Comparison of ENCODE assay signal across 28 cellular contexts in genomic region chr17:29731589-29731929, GRCh38.
DNase-seq lines count a peak whose midpoint lies in the region; ATAC-seq and TF ChIP-seq lines count a peak whose summit lies in the region.
"Had no signal": no experiment of that assay in that cellular context is flagged by ENCODE, and none has a peak within 500 bp of the region (broad histone marks: within the 10 kb centered on the region; RNA-seq: fewer than 3 reads in every experiment).

No MANE protein-coding gene starts in this region.

- 0 out of 2 replicates have a peak overlapping the region, but pooled peaks have one; percentile 25 for H3K4ac ChIP-seq in IMR-90 (ENCODE audit: low read depth, low read length)

- H2BK5ac ChIP-seq in IMR-90 (ENCODE audit: low read depth, low read length, poor library complexity, severe bottlenecking), result no peak overlapping the region

- no peak overlapping the region for H3K4me3 ChIP-seq in mammary epithelial cell (replicated peaks in 1 of 3; ENCODE audit: insufficient read depth in 1 of 3, low read depth in 2 of 3, low read length in 3 of 3)
- no peak overlapping the region for H3K4me3 ChIP-seq in breast epithelium
- no peak overlapping the region for H3K4me3 ChIP-seq in IMR-90 (ENCODE audit: insufficient read depth, low read depth, low read length)
- no peak overlapping the region for H3K4me3 ChIP-seq in esophagus muscularis mucosa
- no peak overlapping the region for H3K4me3 ChIP-seq in neutrophil (ENCODE audit: low read depth in 1 of 2, low read length in 1 of 2)
- H3K4me3 ChIP-seq: GM23338, K562, suprapubic skin had no signal

- H3K27me3 Mint-ChIP-seq in T-cell, result no peaks in the 10 kb centered on the region
- H3K27me3 Mint-ChIP-seq: activated naive CD8-positive, alpha-beta T cell treated with anti-CD3 and anti-CD28 coated beads, Interleukin-2, amount 50 U/mL, for 24 hours; naive thymus-derived CD8-positive, alpha-beta T cell; T-helper 17 cell had no signal

- peaks cover 6% of the 10 kb centered on the region for H3K79me2 ChIP-seq in mammary epithelial cell (ENCODE audit: insufficient read depth, low read length)

- 93% methylated on average over 4 of the region's 4 CpGs for WGBS in mammary epithelial cell (ENCODE audit: low coverage, missing lambda C conversion rate)
- WGBS in IMR-90 (ENCODE audit: extremely low coverage in 2 of 2, insufficient read length in 1 of 2), 2 experiments, result no CpG with 5 or more reads among the region's 4 CpGs
- 87% methylated on average over 4 of the region's 4 CpGs for whole genome bisulfite sequencing in esophagus muscularis mucosa

- no peak overlapping the region for H2BK20ac ChIP-seq in IMR-90 (ENCODE audit: low read depth, low read length)

- H2AK5ac ChIP-seq in IMR-90 (ENCODE audit: low read depth, low read length), result no peak overlapping the region

- no peak for TF ChIP-seq RAD21 in IMR-90 (IDR thresholded peaks at IDR 0.05; ENCODE audit: low read length)

- no TSS peak for BruUV-seq in mammary epithelial cell (replicated peaks; lab: Mats Ljungman, UMichigan)
- no TSS peak for BruUV-seq in IMR-90 (replicated peaks; lab: Mats Ljungman, UMichigan)

- no peak overlapping the region; the same call in 1 of the 2 replicates for H2BK120ac ChIP-seq in IMR-90 (ENCODE audit: low read depth, low read length)

- TF ChIP-seq CTCF in mammary epithelial cell (conservative IDR thresholded peaks at IDR 0.05 in 1 of 2, IDR thresholded peaks at IDR 0.05 in 1 of 2; ENCODE audit: extremely low read depth in 1 of 2, insufficient read depth in 1 of 2, low read depth in 1 of 2, low read length in 2 of 2) (no peak), breast epithelium (IDR thresholded peaks at IDR 0.05) (no peak), IMR-90 (conservative IDR thresholded peaks at IDR 0.05; ENCODE audit: low read depth, low read length) (no peak), esophagus muscularis mucosa (IDR thresholded peaks at IDR 0.05) (no peak), neutrophil (IDR thresholded peaks at IDR 0.05) (no peak)

- no peak overlapping the region for H4K5ac ChIP-seq in IMR-90 (ENCODE audit: low read depth, low read length)

- H3K79me1 ChIP-seq in IMR-90 (ENCODE audit: low read depth in 1 of 2, low read length in 2 of 2), result peaks cover 0 to 14% of the 10 kb centered on the region in 2 experiments; a peak in 3 of 4 replicates

- TF ChIP-seq POLR2A in breast epithelium (IDR thresholded peaks at IDR 0.05), result no peak
- TF ChIP-seq POLR2A in IMR-90 (IDR thresholded peaks at IDR 0.05; ENCODE audit: low read depth, low read length), result no peak
- no peak for TF ChIP-seq POLR2A in esophagus muscularis mucosa (IDR thresholded peaks at IDR 0.05; ENCODE audit: low read depth)

- H3K9me1 ChIP-seq in IMR-90 (ENCODE audit: insufficient read depth, low read length), result peaks cover 11% of the 10 kb centered on the region; the same call in 1 of the 2 replicates

- H2AK9ac ChIP-seq in IMR-90 (replicated peaks; ENCODE audit: low read depth, low read length, poor library complexity), result no peak overlapping the region

- ATAC-seq in IMR-90 (ENCODE audit: low read depth) (no peak), T-cell (replicated peaks in 1 of 4) (no peak), HG03025 (IDR thresholded peaks at IDR 0.05; ENCODE audit: low FRiP score, unreplicated experiment) (no peak)
- ATAC-seq: activated CD4-positive, CD25-positive, alpha-beta regulatory T cell treated with anti-CD3 and anti-CD28 coated beads, Interleukin-2, amount 50 U/mL, for 24 hours; activated naive CD8-positive, alpha-beta T cell treated with anti-CD3 and anti-CD28 coated beads, Interleukin-2, amount 50 U/mL, for 24 hours; activated T-cell treated with anti-CD3 and anti-CD28 coated beads, Interleukin-2, amount 50 U/mL, for 72 hours; GM23338; K562; naive thymus-derived CD8-positive, alpha-beta T cell; T-helper 17 cell had no signal

- H3K36me3 Mint-ChIP-seq in T-cell, result peaks cover 26% of the 10 kb centered on the region

- H4K91ac ChIP-seq in IMR-90 (ENCODE audit: insufficient read depth, low read depth, low read length), result no peak overlapping the region

- intact Hi-C loops in mammary epithelial cell (cut with micrococcal nuclease) (no loop called here), breast epithelium (cut with DNase I; ENCODE audit: low total_unique reads) (no loop called here), IMR-90 (cut with micrococcal nuclease) (no loop called here), esophagus muscularis mucosa (cut with DNase I) (no loop called here)

- H3K4me2 ChIP-seq in mammary epithelial cell (ENCODE audit: insufficient read depth, low read depth, low read length), result no peak overlapping the region
- H3K4me2 ChIP-seq in IMR-90 (ENCODE audit: low read depth, low read length), result no peak overlapping the region
- H3K4me2 ChIP-seq: GM23338, SK-N-SH had no signal

- no peak for TF ChIP-seq EP300 in esophagus muscularis mucosa (IDR thresholded peaks at IDR 0.05)

- H4K8ac ChIP-seq in IMR-90 (ENCODE audit: low read depth in 2 of 2, low read length in 2 of 2), result no peak overlapping the region

- POLR2A ChIA-PET in IMR-90 (lab: Charles Lee; ENCODE audit: unreplicated experiment), result no interaction called here
- POLR2A ChIA-PET in T-cell (lab: Charles Lee), result interaction anchor here in 1 of 2 donors (0.7 kb wide), 1 partner anchor 444 kb away, joined by 3 read pairs; no protein-coding TSS in a partner anchor

- no peak overlapping the region for H3K23ac ChIP-seq in IMR-90 (ENCODE audit: low read depth, low read length)

- H3K4me3 Mint-ChIP-seq in T-cell, result no peak overlapping the region
- H3K4me3 Mint-ChIP-seq: activated naive CD8-positive, alpha-beta T cell treated with anti-CD3 and anti-CD28 coated beads, Interleukin-2, amount 50 U/mL, for 24 hours; activated T-cell treated with anti-CD3 and anti-CD28 coated beads, Interleukin-2, amount 50 U/mL, for 72 hours; GM23338; HFFc6; naive thymus-derived CD8-positive, alpha-beta T cell; T-helper 17 cell had no signal

- H3K4me1 ChIP-seq in mammary epithelial cell (ENCODE audit: insufficient read depth, low read length), result peaks cover 17% of the 10 kb centered on the region
- H3K4me1 ChIP-seq in breast epithelium, result no peaks in the 10 kb centered on the region
- peaks cover 28% of the 10 kb centered on the region for H3K4me1 ChIP-seq in IMR-90 (ENCODE audit: control insufficient read depth, insufficient read depth, low read length)
- peaks cover 28 to 46% (median 37%) of the 10 kb centered on the region in 4 donors for H3K4me1 ChIP-seq in esophagus muscularis mucosa
- H3K4me1 ChIP-seq in neutrophil (ENCODE audit: control insufficient read depth in 1 of 2, insufficient read depth in 1 of 2, low read depth in 1 of 2, low read length in 1 of 2), result peaks cover 45 to 48% of the 10 kb centered on the region in 2 experiments

- CTCF ChIA-PET in mammary epithelial cell (lab: Charles Lee; ENCODE audit: low non-redundant PET), result no interaction called here
- CTCF ChIA-PET in IMR-90 (lab: Yijun Ruan, JAX), result no interaction called here
- CTCF ChIA-PET in T-cell (lab: Charles Lee), result no interaction called here

- dilution Hi-C loops in mammary epithelial cell (cut with HindIII; ENCODE audit: low sequenced_read_pairs) (no loop called here), IMR-90 (cut with HindIII; ENCODE audit: low sequenced_read_pairs, unreplicated experiment) (no loop called here)

- H3K36me3 ChIP-seq in mammary epithelial cell (ENCODE audit: insufficient read depth, low read length) (no peaks in the 10 kb centered on the region), breast epithelium (no peaks in the 10 kb centered on the region), IMR-90 (ENCODE audit: control insufficient read depth, insufficient read depth, low read length) (no peaks in the 10 kb centered on the region; the same call in 1 of the 2 replicates), esophagus muscularis mucosa (peaks cover 0 to 4% (median 0%) of the 10 kb centered on the region in 4 donors), neutrophil (peaks cover 36% of the 10 kb centered on the region)
- H3K36me3 ChIP-seq: suprapubic skin had no signal

- H3K9ac ChIP-seq in mammary epithelial cell (ENCODE audit: insufficient read depth, low read length) (no peak overlapping the region), IMR-90 (ENCODE audit: low read depth, low read length) (no peak overlapping the region)
- H3K9ac ChIP-seq: SK-N-SH had no signal

- peak overlapping the region; percentile 72 for H3K18ac ChIP-seq in IMR-90 (ENCODE audit: low read depth, low read length)

- H3K9me3 ChIP-seq in mammary epithelial cell (replicated peaks; ENCODE audit: insufficient read depth, low read length) (no peaks in the 10 kb centered on the region), breast epithelium (peaks cover 0 to 5% of the 10 kb centered on the region in 2 donors), IMR-90 (ENCODE audit: control insufficient read depth, insufficient read depth, low read length) (no peaks in the 10 kb centered on the region), esophagus muscularis mucosa (peaks cover 0 to 5% (median 0%) of the 10 kb centered on the region in 4 donors), neutrophil (no peaks in the 10 kb centered on the region)
- H3K9me3 ChIP-seq: SK-N-SH, suprapubic skin had no signal

- DNase-seq in mammary epithelial cell, result no peak
- DNase-seq in breast epithelium (ENCODE audit: low spot score in 2 of 2), result no peak
- no peak for DNase-seq in IMR-90
- peak; percentile 14 for DNase-seq in esophagus muscularis mucosa (ENCODE audit: extremely low spot score)
- no peak for DNase-seq in T-cell
- DNase-seq in effector CD8-positive, alpha-beta T cell (lab: John Stamatoyannopoulos, UW), result no peak
- DNase-seq: activated CD4-positive, alpha-beta T cell treated with anti-CD3 and anti-CD28 coated beads, Interleukin-2, amount 50 U/mL, for 48 hours; activated naive CD4-positive, alpha-beta T cell; activated naive CD8-positive, alpha-beta T cell treated with anti-CD3 and anti-CD28 coated beads, Interleukin-2, amount 50 U/mL, for 24 hours; activated T-cell treated with anti-CD3 and anti-CD28 coated beads, Interleukin-2, amount 50 U/mL, for 72 hours; cerebellar nuclear complex; DMS 273 treated with DMSO at 0.1 percent for 48 hours; HFFc6; midbrain; naive thymus-derived CD8-positive, alpha-beta T cell; NCI-H1092; NCI-H1694; SK-N-SH; stimulated activated naive CD4-positive, alpha-beta T cell; T-helper 17 cell had no signal

- H2AFZ ChIP-seq in mammary epithelial cell (ENCODE audit: low read depth, low read length) (no peak overlapping the region), IMR-90 (replicated peaks; ENCODE audit: low read length, poor library complexity) (no peak overlapping the region)
- H2AFZ ChIP-seq: GM23338 had no signal

- no peak overlapping the region for H2BK15ac ChIP-seq in IMR-90 (ENCODE audit: low read depth, low read length)

- H3K27ac ChIP-seq in mammary epithelial cell (ENCODE audit: insufficient read depth, low read depth, low read length) (peak overlapping the region; percentile 94), breast epithelium (no peak overlapping the region), IMR-90 (ENCODE audit: insufficient read depth, low read length) (no peak overlapping the region), esophagus muscularis mucosa (replicated peaks in 1 of 4) (no peak overlapping the region), neutrophil (peak overlapping the region; percentile 66)
- H3K27ac ChIP-seq: 22Rv1, RWPE1, suprapubic skin had no signal

- peaks cover 4 to 10% (median 6%) of the 10 kb centered on the region in 3 donors for H3K9me3 Mint-ChIP-seq in T-cell

- H3K4me1 Mint-ChIP-seq in T-cell, result peaks cover 69 to 74% (median 71%) of the 10 kb centered on the region in 3 donors

- in situ Hi-C loops in mammary epithelial cell (cut with MboI; ENCODE audit: low sequenced_read_pairs in 2 of 2), result no loop called here
- in situ Hi-C loops in IMR-90 (cut with MboI; ENCODE audit: low sequenced_read_pairs), result no loop called here

- peak overlapping the region in 1 of 2 donors; percentile 54 for H3K27ac Mint-ChIP-seq in T-cell
- H3K27ac Mint-ChIP-seq: activated naive CD8-positive, alpha-beta T cell treated with anti-CD3 and anti-CD28 coated beads, Interleukin-2, amount 50 U/mL, for 24 hours; activated T-cell treated with anti-CD3 and anti-CD28 coated beads, Interleukin-2, amount 50 U/mL, for 72 hours; GM23338; HFFc6; T-helper 17 cell had no signal

- H3K14ac ChIP-seq in IMR-90 (replicated peaks; ENCODE audit: low read depth, low read length), result no peak overlapping the region

- H3K27me3 ChIP-seq in mammary epithelial cell (ENCODE audit: insufficient read depth, low read length) (no peaks in the 10 kb centered on the region), breast epithelium (no peaks in the 10 kb centered on the region), IMR-90 (ENCODE audit: control insufficient read depth, insufficient read depth, low read length) (no peaks in the 10 kb centered on the region), esophagus muscularis mucosa (no peaks in the 10 kb centered on the region), neutrophil (no peaks in the 10 kb centered on the region)
- H3K27me3 ChIP-seq: suprapubic skin had no signal

- H4K20me1 ChIP-seq in mammary epithelial cell (ENCODE audit: insufficient read depth, low read length), result no peaks in the 10 kb centered on the region
- H4K20me1 ChIP-seq in IMR-90 (ENCODE audit: insufficient read depth, low read length), result peaks cover 6% of the 10 kb centered on the region; the same call in 1 of the 2 replicates

- no peak overlapping the region for H3K56ac ChIP-seq in IMR-90 (ENCODE audit: extremely low read depth, insufficient read depth, low read length)

Comparison
In these comparisons a context has a peak if more than half of its experiments do, and no peak if none do; other contexts are left out.
1. H3K27ac ChIP-seq: peak in mammary epithelial cell (single experiment) and neutrophil (single experiment); none in breast epithelium (0 of 2), IMR-90 (single experiment) and esophagus muscularis mucosa (0 of 4).